Comparison of ENCODE assay signal across 1 cellular context in genomic region chr7:18771834-18772566, GRCh38.
TF ChIP-seq lines count a peak whose summit lies in the region.

No MANE protein-coding gene starts in this region.

TF ChIP-seq in GM23338, 12 proteins besides CTCF, POLR2A, EP300 and RAD21:
- TF ChIP-seq ZNF462 (CRISPR knock-in tag; IDR thresholded peaks at IDR 0.05), result no peak
- TF ChIP-seq EZH2phosphoT487 (IDR thresholded peaks at IDR 0.05; ENCODE audit: unreplicated experiment), result no peak
- TF ChIP-seq EZH2 (IDR thresholded peaks at IDR 0.05; ENCODE audit: low read depth, unreplicated experiment), result no peak
- TF ChIP-seq NANOG (IDR thresholded peaks at IDR 0.05; ENCODE audit: borderline replicate concordance), result no peak
- no peak for TF ChIP-seq JUNB (IDR thresholded peaks at IDR 0.05; ENCODE audit: unreplicated experiment)
- no peak for TF ChIP-seq CREB1 (CRISPR knock-in tag; IDR thresholded peaks at IDR 0.05; ENCODE audit: low read depth)
- no peak for TF ChIP-seq REST (IDR thresholded peaks at IDR 0.05; ENCODE audit: unreplicated experiment)
- no peak for TF ChIP-seq STAT1 (IDR thresholded peaks at IDR 0.05; ENCODE audit: unreplicated experiment)
- no peak for TF ChIP-seq POLR2AphosphoS5 (IDR thresholded peaks at IDR 0.05; ENCODE audit: low read depth)
- no peak for TF ChIP-seq ZNF331 (CRISPR knock-in tag; IDR thresholded peaks at IDR 0.05; ENCODE audit: low read depth)
- TF ChIP-seq ZNF114 (CRISPR knock-in tag; IDR thresholded peaks at IDR 0.05), result no peak
- TF ChIP-seq ETS1 (IDR thresholded peaks at IDR 0.05), result no peak
TF ChIP-seq in GM23338: peak in this region for 0.
